In the genomic region with DNA sequence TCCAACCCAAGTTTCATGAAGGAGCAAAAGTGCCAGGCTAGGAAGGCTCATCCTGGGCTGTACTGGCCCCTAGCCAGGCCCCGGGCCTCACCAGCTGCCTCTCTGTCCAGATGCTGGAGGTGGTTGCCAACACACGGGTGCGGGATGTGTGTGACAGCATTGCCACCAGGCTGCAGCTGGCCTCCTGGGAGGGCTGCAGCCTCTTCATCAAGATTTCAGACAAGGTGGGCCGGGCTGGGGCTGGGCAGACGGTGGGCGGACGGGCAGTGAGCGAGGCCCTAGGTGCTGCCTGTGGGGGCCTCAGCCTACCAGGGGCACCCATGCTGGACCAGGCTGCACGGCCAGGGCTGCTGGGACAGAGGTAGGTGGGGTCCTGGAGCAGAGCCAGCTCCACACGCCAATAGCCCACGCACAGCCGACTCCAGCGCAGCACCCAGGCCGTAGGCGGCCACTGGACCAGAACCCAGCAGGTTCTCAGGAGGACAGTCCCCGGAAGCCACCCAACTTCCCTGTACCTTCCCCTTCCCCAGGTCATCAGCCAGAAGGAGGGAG, we compare ENCODE assay signal across 17 cellular contexts. TPM values are rescaled to one million over a fixed set of nuclear protein-coding genes. Genes with fewer than 3 reads are reported as not detected.
A peak's percentile ranks its signal among the peaks of the same experiment; 100 is the strongest.
DNase-seq lines count a peak whose midpoint lies in the region; ATAC-seq and TF ChIP-seq lines count a peak whose summit lies in the region.
"Had no signal": no experiment of that assay in that cellular context is flagged by ENCODE, and none has a peak within 500 bp of the region (broad histone marks: within the 10 kb centered on the region; RNA-seq: fewer than 3 reads in every experiment).

No MANE protein-coding gene starts in this region.

- no peaks in the 10 kb centered on the region for H3K27me3 ChIP-seq in SK-N-SH (ENCODE audit: insufficient read depth)
- H3K27me3 ChIP-seq in Loucy (ENCODE audit: insufficient read depth, low read length, poor library complexity, severe bottlenecking), result no peaks in the 10 kb centered on the region
- H3K27me3 ChIP-seq in left ventricle myocardium inferior (ENCODE audit: low read depth), result no peaks in the 10 kb centered on the region
- no peaks in the 10 kb centered on the region for H3K27me3 ChIP-seq in spleen (replicated peaks in 1 of 7)
- H3K27me3 ChIP-seq in effector memory CD4-positive, alpha-beta T cell (replicated peaks; ENCODE audit: control insufficient read depth, insufficient read depth, low read length, poor library complexity, severe bottlenecking), result no peaks in the 10 kb centered on the region

- TF ChIP-seq RAD21 in SK-N-SH (IDR thresholded peaks at IDR 0.05; ENCODE audit: low read length), result peak; percentile 23

- CTCF ChIA-PET in SK-N-SH (lab: Yijun Ruan, JAX), result interaction anchor here (0.6 kb wide), 1 partner anchor 388 kb away, joined by 4 read pairs; no protein-coding TSS in a partner anchor

- H3K79me2 ChIP-seq in SK-N-SH (ENCODE audit: insufficient read depth) (no peaks in the 10 kb centered on the region), Loucy (ENCODE audit: insufficient read depth, low read length) (peaks cover under 1% of the 10 kb centered on the region; the same call in 1 of the 2 replicates)

- H3F3A ChIP-seq in SK-N-SH (replicated peaks; ENCODE audit: insufficient read depth) (no peaks in the 10 kb centered on the region), Loucy (ENCODE audit: low read depth) (no peaks in the 10 kb centered on the region)

- H3K4me2 ChIP-seq in SK-N-SH (no peak overlapping the region), Loucy (ENCODE audit: low read depth, low read length, poor library complexity, severe bottlenecking) (no peak overlapping the region)
- H3K4me2 ChIP-seq: GM23338 had no signal

- H3K9ac ChIP-seq in SK-N-SH (no peak overlapping the region), Loucy (ENCODE audit: low read depth, low read length, poor library complexity, severe bottlenecking) (peak overlapping the region; percentile 47)

- H3K27ac ChIP-seq in SK-N-SH (ENCODE audit: low read depth in 2 of 2, low read length in 1 of 2) (peak overlapping the region in 1 of 2 experiments; percentile 51; a peak in 1 of 4 replicates), left ventricle myocardium inferior (replicated peaks) (peak overlapping the region; percentile 94), spleen (peak overlapping the region; percentile 66 to 96 (median 82))
- H3K27ac ChIP-seq in effector memory CD4-positive, alpha-beta T cell (ENCODE audit: insufficient read depth, low read length, poor library complexity, severe bottlenecking), result no peak overlapping the region

- H3K4me1 ChIP-seq in SK-N-SH (ENCODE audit: control insufficient read depth in 1 of 2, insufficient read depth in 2 of 2, low read depth in 1 of 2, low read length in 1 of 2) (peaks cover 10 to 34% of the 10 kb centered on the region in 2 experiments; a peak in 3 of 4 replicates), Loucy (ENCODE audit: insufficient read depth, low read length, poor library complexity, severe bottlenecking) (peaks cover 61% of the 10 kb centered on the region), left ventricle myocardium inferior (peaks cover 99% of the 10 kb centered on the region), spleen (peaks cover 74 to 100% (median 97%) of the 10 kb centered on the region in 6 donors)
- H3K4me1 ChIP-seq in effector memory CD4-positive, alpha-beta T cell (ENCODE audit: control insufficient read depth, insufficient read depth, low read length, poor library complexity, severe bottlenecking), result peaks cover 49% of the 10 kb centered on the region

- H3K4me3 ChIP-seq in SK-N-SH (ENCODE audit: low read depth in 2 of 2, low read length in 1 of 2), result no peak overlapping the region
- no peak overlapping the region for H3K4me3 ChIP-seq in Loucy (ENCODE audit: low read length, poor library complexity, severe bottlenecking)
- no peak overlapping the region for H3K4me3 ChIP-seq in left ventricle myocardium inferior
- peak overlapping the region in 2 of 8 donors; percentile 10 to 18 for H3K4me3 ChIP-seq in spleen
- no peak overlapping the region for H3K4me3 ChIP-seq in effector memory CD4-positive, alpha-beta T cell (ENCODE audit: insufficient read depth, low read depth, low read length, poor library complexity, severe bottlenecking)
- H3K4me3 ChIP-seq: GM12878, GM23338, lung had no signal

- H2AFZ ChIP-seq in SK-N-SH (ENCODE audit: low read depth) (no peak overlapping the region), Loucy (ENCODE audit: low read length) (no peak overlapping the region)

- no peak for TF ChIP-seq EP300 in SK-N-SH (IDR thresholded peaks at IDR 0.05; ENCODE audit: borderline replicate concordance in 1 of 2, low read depth in 1 of 2, low read length in 1 of 2)

- no peak for TF ChIP-seq CTCF in SK-N-SH (IDR thresholded peaks at IDR 0.05)
- TF ChIP-seq CTCF in Loucy (conservative IDR thresholded peaks at IDR 0.05; ENCODE audit: low read length), result no peak
- TF ChIP-seq CTCF in left ventricle myocardium inferior (IDR thresholded peaks at IDR 0.05; ENCODE audit: borderline replicate concordance), result no peak
- TF ChIP-seq CTCF in spleen (IDR thresholded peaks at IDR 0.05 in 8 of 11, conservative IDR thresholded peaks at IDR 0.05 in 3 of 11), result no peak

- 0% methylated on average over 1 of the region's 16 CpGs for WGBS in SK-N-SH (ENCODE audit: low lambda C conversion rate)
- 49 to 65% (median 53%) methylated on average over 5 to 16 of the region's 16 CpGs for WGBS in spleen, 5 donors

- no peak for TF ChIP-seq POLR2A in spleen (IDR thresholded peaks at IDR 0.05)

- H3K36me3 ChIP-seq in SK-N-SH (replicated peaks in 1 of 2; ENCODE audit: control insufficient read depth in 1 of 2, insufficient read depth in 2 of 2, low read length in 1 of 2) (no peaks in the 10 kb centered on the region), Loucy (ENCODE audit: insufficient read depth, low read length) (no peaks in the 10 kb centered on the region), left ventricle myocardium inferior (peaks cover 9% of the 10 kb centered on the region), spleen (peaks cover 0 to 76% (median 6%) of the 10 kb centered on the region in 6 donors)
- H3K36me3 ChIP-seq in effector memory CD4-positive, alpha-beta T cell (ENCODE audit: control insufficient read depth, insufficient read depth, low read length), result no peaks in the 10 kb centered on the region

- no peaks in the 10 kb centered on the region for H3K9me3 ChIP-seq in SK-N-SH
- no peaks in the 10 kb centered on the region for H3K9me3 ChIP-seq in Loucy (ENCODE audit: insufficient read depth, low read depth, low read length)
- no peaks in the 10 kb centered on the region for H3K9me3 ChIP-seq in left ventricle myocardium inferior (replicated peaks)
- H3K9me3 ChIP-seq in spleen, result no peaks in the 10 kb centered on the region
- no peaks in the 10 kb centered on the region for H3K9me3 ChIP-seq in effector memory CD4-positive, alpha-beta T cell (ENCODE audit: control insufficient read depth, low read length)

- no peak for ATAC-seq in SK-N-SH treated with all-trans-retinoic acid at 6 μM for 48 hours
- ATAC-seq: GM23338 had no signal

- intact Hi-C loops in left ventricle myocardium inferior (cut with micrococcal nuclease), result no loop called here
- intact Hi-C loops in spleen (cut with DNase I; ENCODE audit: low total_unique reads), result no loop called here

- no peaks in the 10 kb centered on the region for H3K9me2 ChIP-seq in SK-N-SH
- no peaks in the 10 kb centered on the region for H3K9me2 ChIP-seq in Loucy (replicated peaks; ENCODE audit: low read depth, low read length)

- POLR2A ChIA-PET in SK-N-SH (lab: Yijun Ruan, JAX), result no interaction called here

- DNase-seq in SK-N-SH (peak; percentile 73), left ventricle myocardium inferior (no peak), spleen (peak; percentile 83), medulla oblongata (ENCODE audit: extremely low spot score) (no peak), NOMO-1 (lab: John Stamatoyannopoulos, UW; ENCODE audit: unreplicated experiment in 2 of 2) (no peak)
- no peak for DNase-seq in effector memory CD4-positive, alpha-beta T cell
- DNase-seq: DMS79 treated with DMSO at 0.1 percent for 48 hours, hippocampal formation, NCI-H1105, NCI-H526 treated with DMSO at 0.1 percent for 48 hours had no signal

- H4K20me1 ChIP-seq in SK-N-SH (ENCODE audit: insufficient read depth) (no peaks in the 10 kb centered on the region), Loucy (ENCODE audit: insufficient read depth, low read length, poor library complexity, severe bottlenecking) (no peaks in the 10 kb centered on the region)

TF ChIP-seq in SK-N-SH, 30 proteins besides CTCF, POLR2A, EP300 and RAD21:
- TF ChIP-seq GATA2 (CRISPR knock-in tag; IDR thresholded peaks at IDR 0.05), result 0 out of 2 replicates have a peak, but pooled peaks have one; percentile 12
- no peak for TF ChIP-seq SIN3A (IDR thresholded peaks at IDR 0.05; ENCODE audit: borderline replicate concordance, low read depth, low read length)

TF ChIP-seq in SK-N-SH treated with all-trans-retinoic acid at 6 μM for 48 hours, 23 proteins besides CTCF, POLR2A, EP300 and RAD21 (continues in another document):
- TF ChIP-seq ISL1 (CRISPR knock-in tag; IDR thresholded peaks at IDR 0.05), result no peak
- no peak for TF ChIP-seq TOX (CRISPR knock-in tag; IDR thresholded peaks at IDR 0.05; ENCODE audit: borderline replicate concordance)
- TF ChIP-seq CSDC2 (CRISPR knock-in tag; IDR thresholded peaks at IDR 0.05), result no peak
- TF ChIP-seq RARB (CRISPR knock-in tag; IDR thresholded peaks at IDR 0.05), result no peak
- no peak for TF ChIP-seq SNAI2 (CRISPR knock-in tag; IDR thresholded peaks at IDR 0.05)
- no peak for TF ChIP-seq ZNF70 (CRISPR knock-in tag; IDR thresholded peaks at IDR 0.05)
- no peak for TF ChIP-seq ZFP30 (CRISPR knock-in tag; IDR thresholded peaks at IDR 0.05)
- TF ChIP-seq ZFP3 (CRISPR knock-in tag; IDR thresholded peaks at IDR 0.05), result no peak
- no peak for TF ChIP-seq ESRRG (CRISPR knock-in tag; IDR thresholded peaks at IDR 0.05)
- TF ChIP-seq PPARA (CRISPR knock-in tag; IDR thresholded peaks at IDR 0.05; ENCODE audit: borderline replicate concordance), result no peak

RNA-seq across cellular contexts. Expression of a gene that starts 11.8 kb away (rescaled TPM):
- polyA plus RNA-seq in SK-N-SH (2012; rRNA removed), result 0.03 TPM in 1 of 2 replicates, not detected in the other
- not detected in 2 replicates for polyA plus RNA-seq in SK-N-SH (2012; cell fraction: cytosol; rRNA removed)
- not detected in 2 replicates for polyA plus RNA-seq in SK-N-SH (2012; cell fraction: nucleus; rRNA removed)
- total RNA-seq in left ventricle myocardium inferior, result 0.16 TPM
- total RNA-seq in spleen, result under 1 TPM in 3 of 7 donors, not detected in 4; 0.22 to 0.79 (median 0.23) TPM
- polyA plus RNA-seq in spleen, result 1 to 10 TPM in 1 of 3 donors, under 1 TPM in 2; 0.09 to 1.9 (median 0.26) TPM
- total RNA-seq: epithelial cell of proximal tubule, GM12878, GM23338, omental fat pad had no signal
- polyA plus RNA-seq: GM12878, GM23338 had no signal

RNA-seq across cellular contexts. Expression of a gene that starts 41.2 kb away (rescaled TPM):
- 2.2 and 2.7 TPM in 2 replicates for polyA plus RNA-seq in SK-N-SH (2012; rRNA removed)
- 1.3 and 1.8 TPM in 2 replicates for polyA plus RNA-seq in SK-N-SH (2012; cell fraction: cytosol; rRNA removed)
- polyA plus RNA-seq in SK-N-SH (2012; cell fraction: nucleus; rRNA removed), result 13.9 and 22.5 TPM in 2 replicates
- 173 TPM for total RNA-seq in left ventricle myocardium inferior
- total RNA-seq in spleen, result 100 to 1,000 TPM in 3 of 7 donors, 10 to 100 TPM in 4; 62.5 to 190 (median 76.3) TPM
- polyA plus RNA-seq in spleen, result 100 to 1,000 TPM in 2 of 3 donors, 10 to 100 TPM in 1; 76.1 to 437 (median 328) TPM

Comparison
In these comparisons a context has a peak if more than half of its experiments do, and no peak if none do; other contexts are left out.
1. DNase-seq: peak in SK-N-SH (single experiment) and spleen (single experiment); none in left ventricle myocardium inferior (single experiment), effector memory CD4-positive, alpha-beta T cell (0 of 3), medulla oblongata (single experiment) and NOMO-1 (0 of 2).